In genomic region chr1:47437518-47438320, GRCh38 we compare ENCODE assay signal across 8 cellular contexts. TPM values are rescaled to one million over a fixed set of nuclear protein-coding genes. Genes with fewer than 3 reads are reported as not detected.
DNase-seq lines count a peak whose midpoint lies in the region; ATAC-seq, FAIRE-seq and TF ChIP-seq lines count a peak whose summit lies in the region.

FOXD2 (plus strand) TSS chr1:47438044; CDS start chr1:47438136, 92 bp downstream.

- H3K9ac ChIP-seq in GM12878 (ENCODE audit: control insufficient read depth, insufficient read depth, low read length): peak within 1 kb of the TSS; percentile 77

- H3K79me2 ChIP-seq in GM12878 (ENCODE audit: control insufficient read depth, insufficient read depth, low read length): peaks cover 2% of the 10 kb centered on the region; the same call in 1 of the 2 replicates

- ATAC-seq in HG02884 (IDR thresholded peaks at IDR 0.05; ENCODE audit: unreplicated experiment): peak; percentile 81
- ATAC-seq in GM12878: peak; percentile 84

- TF ChIP-seq RAD21 in GM12878 (IDR thresholded peaks at IDR 0.05; ENCODE audit: insufficient read depth, low read depth, low read length): peak; percentile 21; the same call in 1 of the 2 replicates

- RAD21 ChIA-PET in GM12878 (lab: Charles Lee; ENCODE audit: unreplicated experiment): interaction anchor here (0.7 to 2.1 kb wide), 18 partner anchors 9 to 290 kb away, joined by 3 to 11 read pairs (median 4); partner anchors contain the start of genes CMPK1 and STIL

- peak within 1 kb of the TSS; percentile 98 for H3K4me2 ChIP-seq in GM12878 (ENCODE audit: control insufficient read depth, insufficient read depth)

- WGBS in GM12878 (ENCODE audit: insufficient coverage, insufficient replicate concordance, low lambda C conversion rate, missing lambda C conversion rate): under 1% methylated on average over 91 of the region's 94 CpGs
- WGBS in small intestine, 3 donors: 0 to 1% (median 1%) methylated on average over 78 to 94 of the region's 94 CpGs

- H3K9me3 ChIP-seq in GM12878 (replicated peaks; ENCODE audit: control insufficient read depth, insufficient read depth, low read length): no peaks in the 10 kb centered on the region
- H3K9me3 ChIP-seq in iPS-18c (ENCODE audit: control insufficient read depth, insufficient read depth, low read length): no peaks in the 10 kb centered on the region
- H3K9me3 ChIP-seq in small intestine (ENCODE audit: control insufficient read depth, low read depth): no peaks in the 10 kb centered on the region

- POLR2A ChIA-PET in GM12878 (lab: Charles Lee): interaction anchor here (0.6 to 1.0 kb wide), 9 partner anchors 10 to 996 kb away, joined by 3 to 4 read pairs (median 3); no protein-coding TSS in a partner anchor

- CTCF ChIA-PET in GM12878 (lab: Yijun Ruan, JAX): interaction anchor here (0.6 to 3.3 kb wide), 38 partner anchors 8 to 316 kb away, joined by 3 to 18 read pairs (median 4); no protein-coding TSS in a partner anchor

- peak within 1 kb of the TSS; percentile 88 for H3K4me3 ChIP-seq in GM12878
- H3K4me3 ChIP-seq in iPS-18c (ENCODE audit: insufficient read depth, low read depth, low read length): peak within 1 kb of the TSS; percentile 71
- peak within 1 kb of the TSS; percentile 68 for H3K4me3 ChIP-seq in small intestine (ENCODE audit: low read depth in 1 of 2, low read length in 2 of 2)

- DNase-seq in NCI-H2081 (lab: John Stamatoyannopoulos, UW) (peak; percentile 87 to 90), NCI-H2081 treated with DMSO at 0.1 percent for 48 hours (lab: John Stamatoyannopoulos, UW) (no peak), NCI-H146 treated with DMSO at 0.1 percent for 48 hours (lab: John Stamatoyannopoulos, UW; ENCODE audit: unreplicated experiment) (peak; percentile 48), T-helper 9 cell (peak; percentile 96), GM12878 (ENCODE audit: low read depth, low spot score) (peak; percentile 59), small intestine (peak; percentile 89)

- no peaks in the 10 kb centered on the region for H4K20me1 ChIP-seq in GM12878 (ENCODE audit: control insufficient read depth, insufficient read depth)

- H3K27me3 ChIP-seq in GM12878 (replicated peaks in 1 of 2; ENCODE audit: control insufficient read depth in 2 of 2, insufficient read depth in 2 of 2, low read length in 1 of 2): peaks cover 13 to 14% of the 10 kb centered on the region in 2 experiments
- peaks cover 0 to 36% of the 10 kb centered on the region in 2 donors for H3K27me3 ChIP-seq in small intestine (ENCODE audit: control insufficient read depth in 2 of 2, insufficient read depth in 2 of 2, low read length in 2 of 2)

- peak within 1 kb of the TSS; percentile 64 for H3K27ac ChIP-seq in GM12878 (ENCODE audit: control insufficient read depth, insufficient read depth)
- peak within 1 kb of the TSS; percentile 78 to 92 for H3K27ac ChIP-seq in small intestine (ENCODE audit: low read depth in 1 of 2, low read length in 1 of 2)

- FAIRE-seq in GM12878 (lab: Jason Lieb, UNC): peak; percentile 80
- no peak for FAIRE-seq in small intestine (lab: Jason Lieb, UNC)

- BruUV-seq in GM12878 (replicated peaks; lab: Mats Ljungman, UMichigan): no TSS peak

- peak; percentile 70 for TF ChIP-seq POLR2A in GM12878 (IDR thresholded peaks at IDR 0.05; ENCODE audit: low read depth, low read length)

- in situ Hi-C loops in GM12878 (cut with MboI): no loop called here

- H3K36me3 ChIP-seq in GM12878 (ENCODE audit: control insufficient read depth in 2 of 2, insufficient read depth in 2 of 2, low read length in 1 of 2): no peaks in the 10 kb centered on the region
- H3K36me3 ChIP-seq in small intestine (ENCODE audit: control insufficient read depth in 2 of 2, insufficient read depth in 2 of 2, low read length in 2 of 2): no peaks in the 10 kb centered on the region

- H3K4me1 ChIP-seq in GM12878 (ENCODE audit: control insufficient read depth, insufficient read depth, low read length): peaks cover 7% of the 10 kb centered on the region
- no peaks in the 10 kb centered on the region for H3K4me1 ChIP-seq in small intestine (ENCODE audit: control insufficient read depth in 2 of 2, insufficient read depth in 1 of 2, low read depth in 1 of 2, low read length in 1 of 2)

- no peak for TF ChIP-seq EP300 in GM12878 (IDR thresholded peaks at IDR 0.05; ENCODE audit: borderline replicate concordance in 1 of 2, control insufficient read depth in 1 of 2, low read depth in 2 of 2, low read length in 2 of 2)

- SMC1A ChIA-PET in GM12878 (lab: Charles Lee; ENCODE audit: uncharacterized antibody, unreplicated experiment): interaction anchor here (0.6 to 1.6 kb wide), 7 partner anchors 11 to 289 kb away, joined by 3 to 4 read pairs (median 3); no protein-coding TSS in a partner anchor

- intact Hi-C loops in GM12878 (cut with micrococcal nuclease; ENCODE audit: unreplicated experiment): loop anchor here (2.0 to 10.0 kb wide), 4 partner anchors 49 to 290 kb away; partner anchors contain the start of gene CMPK1

- TF ChIP-seq CTCF in GM12878 (IDR thresholded peaks at IDR 0.05 in 2 of 3, conservative IDR thresholded peaks at IDR 0.05 in 1 of 3; ENCODE audit: control insufficient read depth in 2 of 3, extremely low read depth in 1 of 3, insufficient read depth in 1 of 3, low read depth in 3 of 3, low read length in 3 of 3): peak; percentile 70 to 81 (median 75)

- peak within 1 kb of the TSS; percentile 96 for H2AFZ ChIP-seq in GM12878 (ENCODE audit: control insufficient read depth, low read depth, low read length)

TF ChIP-seq in GM12878, 131 proteins besides CTCF, POLR2A, EP300 and RAD21 (continues in another document):
- TF ChIP-seq RAD51 (IDR thresholded peaks at IDR 0.05): no peak
- TF ChIP-seq NBN (IDR thresholded peaks at IDR 0.05): peak; percentile 61; the same call in 1 of the 2 replicates
- peak; percentile 44 for TF ChIP-seq SIN3A (IDR thresholded peaks at IDR 0.05; ENCODE audit: low read depth, low read length)
- TF ChIP-seq ZNF24 (IDR thresholded peaks at IDR 0.05): 0 out of 2 replicates have a peak, but pooled peaks have one; percentile 20
- no peak for TF ChIP-seq PRDM15 (CRISPR knock-in tag; IDR thresholded peaks at IDR 0.05)
- TF ChIP-seq SMARCA5 (IDR thresholded peaks at IDR 0.05): peak; percentile 93
- peak; percentile 73 for TF ChIP-seq IKZF1 (conservative IDR thresholded peaks at IDR 0.05)
- TF ChIP-seq EGR1 (IDR thresholded peaks at IDR 0.05; ENCODE audit: borderline replicate concordance in 1 of 2, low read depth in 2 of 2, low read length in 2 of 2): peak in 1 of 2 experiments; percentile 69; a peak in 1 of 3 replicates
- TF ChIP-seq NR2C1 (IDR thresholded peaks at IDR 0.05): 0 out of 2 replicates have a peak, but pooled peaks have one; percentile 12
- no peak for TF ChIP-seq CREM (IDR thresholded peaks at IDR 0.05; ENCODE audit: low read depth)
- TF ChIP-seq GATAD2B (conservative IDR thresholded peaks at IDR 0.05; ENCODE audit: low read depth): peak; percentile 54; the same call in 1 of the 2 replicates

RNA-seq across cellular contexts. Expression of gene FOXD2, which starts in this region (rescaled TPM):
- total RNA-seq in GM12878 (2013; cell fraction: nucleolus; rRNA removed): 0.10 TPM in 1 of 2 replicates, not detected in the other
- under 0.01 and 0.05 TPM in 2 replicates for total RNA-seq in GM12878 (2014; rRNA removed)
- total RNA-seq in GM12878 (2014; rRNA removed; fragmentation: Illumina TruSeq; extraction: Trizol): 0.04 TPM in 1 of 2 replicates, not detected in the other
- total RNA-seq in GM12878 (2021): 0.05 TPM in 1 of 2 replicates, not detected in the other
- 0.12 TPM for polyA plus RNA-seq in GM12878 (2011; ENCODE audit: low read depth)
- polyA plus RNA-seq in GM12878 (2011; rRNA removed): 0.01 and 0.04 TPM in 2 replicates
- 0.01 and 0.03 TPM in 2 replicates for polyA plus RNA-seq in GM12878 (2011; cell fraction: cytosol; rRNA removed)
- polyA plus RNA-seq in GM12878 (2011; cell fraction: nucleus; rRNA removed): 0.15 and 0.16 TPM in 2 replicates
- 0.26 and 0.29 TPM in 2 replicates for polyA plus RNA-seq in GM12878 (2012)
- 0.01 TPM in 1 of 2 replicates, not detected in the other for polyA plus RNA-seq in GM12878 (2014; fragmentation: Illumina TruSeq; extraction: Trizol)
- polyA plus RNA-seq in GM12878 (2014; fragmentation: Nextera tagmentation; extraction: Ambion mirVana): under 1 TPM in 1 of 2 experiments, not detected in 1; 0.04 TPM
- polyA plus RNA-seq in GM12878 (2014; rRNA removed): 0.01 and 0.04 TPM in 2 replicates
- under 1 TPM; 0.23 to 0.27 TPM for polyA plus RNA-seq in GM12878 (2016; fragmentation: Nextera tagmentation; extraction: Ambion mirVana)
- 0.05 TPM in 1 of 2 replicates, not detected in the other for polyA minus RNA-seq in GM12878 (2011; rRNA and poly(A)+ RNA removed)
- polyA minus RNA-seq in GM12878 (2011; cell fraction: cytosol; rRNA and poly(A)+ RNA removed): not detected in 2 replicates
- polyA minus RNA-seq in GM12878 (2011; cell fraction: nucleus; rRNA and poly(A)+ RNA removed): 0.24 and 0.29 TPM in 2 replicates
- polyA plus RNA-seq in small intestine: under 1 TPM; 0.19 to 0.27 (median 0.22) TPM

Comparison
In these comparisons a context has a peak if more than half of its experiments do, and no peak if none do; other contexts are left out.
1. Peak in DNase-seq, ATAC-seq, H3K4me3 ChIP-seq, H3K27ac ChIP-seq, H3K9ac ChIP-seq and H3K4me2 ChIP-seq in GM12878; RNA of the gene not detected or under 1 TPM.
2. Peak in DNase-seq, H3K4me3 ChIP-seq and H3K27ac ChIP-seq in small intestine; RNA of the gene not detected or under 1 TPM.